Comparison of ENCODE assay signal across 19 cellular contexts in genomic region chr11:100978442-100978841, GRCh38.
"Had no signal": no experiment of that assay in that cellular context is flagged by ENCODE, and none has a peak within 500 bp of the region (broad histone marks: within the 10 kb centered on the region; RNA-seq: fewer than 3 reads in every experiment).

No MANE protein-coding gene starts in this region.

- H3K27ac ChIP-seq: coronary artery, hepatocyte, spleen, thoracic aorta, transverse colon had no signal

- H3K27me3 ChIP-seq: hepatocyte, spleen, transverse colon had no signal

- H3K36me3 Mint-ChIP-seq: naive thymus-derived CD8-positive, alpha-beta T cell had no signal

- H3K4me1 Mint-ChIP-seq: naive thymus-derived CD8-positive, alpha-beta T cell had no signal

- H3K27me3 Mint-ChIP-seq: naive thymus-derived CD8-positive, alpha-beta T cell; stimulated activated memory B cell treated with anti-CD40 and anti-IgM and Interleukin-4, amounts not matched to agents 10 μg/mL and 1 μg/mL and 100 μg/mL, for 72 hours; stimulated activated naive CD8-positive, alpha-beta T cell treated with anti-CD3 and anti-CD28 coated beads, Interleukin-15, Interleukin-2, amounts not matched to agents 100 ng/mL and 50 ng/mL, for 24 hours had no signal

- ATAC-seq: left colon; left ventricle myocardium superior; naive thymus-derived CD8-positive, alpha-beta T cell; sciatic nerve; stimulated activated memory B cell treated with anti-CD40 and anti-IgM and Interleukin-4, amounts not matched to agents 10 μg/mL and 1 μg/mL and 100 μg/mL, for 72 hours had no signal

- H3K4me1 ChIP-seq: spleen, transverse colon had no signal

- DNase-seq: effector CD4-positive, alpha-beta T cell; foreskin melanocyte; head of caudate nucleus; left colon; left ventricle myocardium superior; naive thymus-derived CD8-positive, alpha-beta T cell; posterior cingulate gyrus; spleen; stimulated activated CD4-positive, alpha-beta T cell treated with anti-CD3 and anti-CD28 coated beads, Interleukin-15, amount 100 ng/mL, for 24 hours; stimulated activated CD4-positive, alpha-beta T cell treated with anti-CD3 and anti-CD28 coated beads, Interleukin-1b, Interleukin-23, amount 100 ng/mL, for 48 hours; stimulated activated CD4-positive, alpha-beta T cell treated with anti-CD3 and anti-CD28 coated beads, Interleukin-4, amount 100 ng/mL, for 24 hours; transverse colon had no signal

- H3K9me3 Mint-ChIP-seq: stimulated activated memory B cell treated with anti-CD40 and anti-IgM and Interleukin-4, amounts not matched to agents 10 μg/mL and 1 μg/mL and 100 μg/mL, for 72 hours; stimulated activated naive CD8-positive, alpha-beta T cell treated with anti-CD3 and anti-CD28 coated beads, Interleukin-15, Interleukin-2, amounts not matched to agents 100 ng/mL and 50 ng/mL, for 24 hours had no signal

- H3K4me3 ChIP-seq: coronary artery, hepatocyte, lung, spleen, thoracic aorta, transverse colon had no signal

- H3K4me3 Mint-ChIP-seq: naive thymus-derived CD8-positive, alpha-beta T cell; stimulated activated memory B cell treated with anti-CD40 and anti-IgM and Interleukin-4, amounts not matched to agents 10 μg/mL and 1 μg/mL and 100 μg/mL, for 72 hours; stimulated activated naive CD8-positive, alpha-beta T cell treated with anti-CD3 and anti-CD28 coated beads, Interleukin-15, Interleukin-2, amounts not matched to agents 100 ng/mL and 50 ng/mL, for 24 hours had no signal

- H3K9me3 ChIP-seq: spleen, thoracic aorta, transverse colon had no signal

- H3K27ac Mint-ChIP-seq: naive thymus-derived CD8-positive, alpha-beta T cell; stimulated activated memory B cell treated with anti-CD40 and anti-IgM and Interleukin-4, amounts not matched to agents 10 μg/mL and 1 μg/mL and 100 μg/mL, for 72 hours; stimulated activated naive CD8-positive, alpha-beta T cell treated with anti-CD3 and anti-CD28 coated beads, Interleukin-15, Interleukin-2, amounts not matched to agents 100 ng/mL and 50 ng/mL, for 24 hours had no signal
